In genomic region chr7:27689045-27689877, GRCh38 we compare ENCODE assay signal across 8 cellular contexts. TPM values are rescaled to one million over a fixed set of nuclear protein-coding genes. Genes with fewer than 3 reads are reported as not detected.
DNase-seq lines count a peak whose midpoint lies in the region; ATAC-seq and TF ChIP-seq lines count a peak whose summit lies in the region.

No MANE protein-coding gene starts in this region.

- no peak overlapping the region for H3K4me3 ChIP-seq in kidney epithelial cell (ENCODE audit: low read depth, low read length)

- no peaks in the 10 kb centered on the region for H3K27me3 ChIP-seq in kidney epithelial cell (ENCODE audit: control insufficient read depth, insufficient read depth, low read length)

- TF ChIP-seq CTCF in kidney epithelial cell (IDR thresholded peaks at IDR 0.05; ENCODE audit: insufficient read depth, low read length, poor library complexity, severe bottlenecking): peak; percentile 20

- no peak overlapping the region for H3K4me3 Mint-ChIP-seq in activated CD8-positive, alpha-beta T cell treated with anti-CD3 and anti-CD28 coated beads, Interleukin-2, amount 10 ng/mL, durations not matched to agents 7 days and 5 days

- H3K9me3 Mint-ChIP-seq in activated CD8-positive, alpha-beta T cell treated with anti-CD3 and anti-CD28 coated beads, Interleukin-2, amount 10 ng/mL, durations not matched to agents 7 days and 5 days (ENCODE audit: insufficient read depth): no peaks in the 10 kb centered on the region

- H3K27me3 Mint-ChIP-seq in activated CD8-positive, alpha-beta T cell treated with anti-CD3 and anti-CD28 coated beads, Interleukin-2, amount 10 ng/mL, durations not matched to agents 7 days and 5 days (ENCODE audit: low read depth): peaks cover 9% of the 10 kb centered on the region

- no peak overlapping the region for H3K27ac Mint-ChIP-seq in activated CD8-positive, alpha-beta T cell treated with anti-CD3 and anti-CD28 coated beads, Interleukin-2, amount 10 ng/mL, durations not matched to agents 7 days and 5 days

- CTCF ChIA-PET in activated CD8-positive, alpha-beta T cell treated with anti-CD3 and anti-CD28 coated beads, Interleukin-2, amount 10 ng/mL, durations not matched to agents 7 days and 5 days (lab: Charles Lee): interaction anchor here (1.0 to 2.9 kb wide), 5 partner anchors 81 to 331 kb away, joined by 3 to 9 read pairs (median 4); no protein-coding TSS in a partner anchor

- ATAC-seq in activated CD8-positive, alpha-beta T cell treated with anti-CD3 and anti-CD28 coated beads, Interleukin-2, amount 10 ng/mL, durations not matched to agents 7 days and 5 days: peak; percentile 63
- ATAC-seq in GM19397 (IDR thresholded peaks at IDR 0.05; ENCODE audit: unreplicated experiment) (no peak), HG03280 (IDR thresholded peaks at IDR 0.05; ENCODE audit: unreplicated experiment) (no peak), HG02610 (IDR thresholded peaks at IDR 0.05; ENCODE audit: unreplicated experiment) (no peak)

- H3K36me3 Mint-ChIP-seq in activated CD8-positive, alpha-beta T cell treated with anti-CD3 and anti-CD28 coated beads, Interleukin-2, amount 10 ng/mL, durations not matched to agents 7 days and 5 days (ENCODE audit: low read depth): no peaks in the 10 kb centered on the region

- no peaks in the 10 kb centered on the region for H3K4me1 Mint-ChIP-seq in activated CD8-positive, alpha-beta T cell treated with anti-CD3 and anti-CD28 coated beads, Interleukin-2, amount 10 ng/mL, durations not matched to agents 7 days and 5 days (ENCODE audit: low read depth)

- DNase-seq in activated CD4-positive, alpha-beta T cell treated with anti-CD3 and anti-CD28 coated beads for 48 hours: peak; percentile 18
- DNase-seq in activated CD4-positive, alpha-beta T cell treated with anti-CD3 and anti-CD28 coated beads, Interleukin-2, amount 50 U/mL, for 4 hours: no peak
- peak; percentile 33 to 41 for DNase-seq in Kasumi-1 (lab: John Stamatoyannopoulos, UW)
- peak; percentile 33 for DNase-seq in activated CD8-positive, alpha-beta T cell treated with anti-CD3 and anti-CD28 coated beads, Interleukin-2, amount 10 ng/mL, durations not matched to agents 7 days and 5 days
- no peak for DNase-seq in kidney epithelial cell (ENCODE audit: low read depth)

- no peaks in the 10 kb centered on the region for H3K36me3 ChIP-seq in kidney epithelial cell (ENCODE audit: control insufficient read depth, insufficient read depth, low read length)

- POLR2A ChIA-PET in activated CD8-positive, alpha-beta T cell treated with anti-CD3 and anti-CD28 coated beads, Interleukin-2, amount 10 ng/mL, durations not matched to agents 7 days and 5 days (lab: Charles Lee): interaction anchor here (0.6 kb wide), 1 partner anchor 1525 kb away, joined by 3 read pairs; no protein-coding TSS in a partner anchor

RNA-seq across cellular contexts. Expression of gene HIBADH, which starts 26.6 kb away (rescaled TPM):
- total RNA-seq in activated CD8-positive, alpha-beta T cell treated with anti-CD3 and anti-CD28 coated beads, Interleukin-2, amount 10 ng/mL, durations not matched to agents 7 days and 5 days: 10 to 100 TPM in 1 of 2 experiments, 1 to 10 TPM in 1; 9.4 to 10.3 TPM
- total RNA-seq in kidney epithelial cell: 44.3 and 47.0 TPM in 2 replicates

RNA-seq across cellular contexts. Expression of gene TAX1BP1, which starts 50.7 kb away (rescaled TPM):
- total RNA-seq in activated CD8-positive, alpha-beta T cell treated with anti-CD3 and anti-CD28 coated beads, Interleukin-2, amount 10 ng/mL, durations not matched to agents 7 days and 5 days: 10 to 100 TPM; 53.1 to 53.9 TPM
- 83.6 and 98.7 TPM in 2 replicates for total RNA-seq in kidney epithelial cell

Comparison
In these comparisons a context has a peak if more than half of its experiments do, and no peak if none do; other contexts are left out.
1. DNase-seq: peak in activated CD4-positive, alpha-beta T cell treated with anti-CD3 and anti-CD28 coated beads for 48 hours (single experiment), Kasumi-1 (2 of 2) and activated CD8-positive, alpha-beta T cell treated with anti-CD3 and anti-CD28 coated beads, Interleukin-2, amount 10 ng/mL, durations not matched to agents 7 days and 5 days (single experiment); none in activated CD4-positive, alpha-beta T cell treated with anti-CD3 and anti-CD28 coated beads, Interleukin-2, amount 50 U/mL, for 4 hours (0 of 2) and kidney epithelial cell (single experiment).